ENCODE assay signal across 8 cellular contexts in the genomic region with DNA sequence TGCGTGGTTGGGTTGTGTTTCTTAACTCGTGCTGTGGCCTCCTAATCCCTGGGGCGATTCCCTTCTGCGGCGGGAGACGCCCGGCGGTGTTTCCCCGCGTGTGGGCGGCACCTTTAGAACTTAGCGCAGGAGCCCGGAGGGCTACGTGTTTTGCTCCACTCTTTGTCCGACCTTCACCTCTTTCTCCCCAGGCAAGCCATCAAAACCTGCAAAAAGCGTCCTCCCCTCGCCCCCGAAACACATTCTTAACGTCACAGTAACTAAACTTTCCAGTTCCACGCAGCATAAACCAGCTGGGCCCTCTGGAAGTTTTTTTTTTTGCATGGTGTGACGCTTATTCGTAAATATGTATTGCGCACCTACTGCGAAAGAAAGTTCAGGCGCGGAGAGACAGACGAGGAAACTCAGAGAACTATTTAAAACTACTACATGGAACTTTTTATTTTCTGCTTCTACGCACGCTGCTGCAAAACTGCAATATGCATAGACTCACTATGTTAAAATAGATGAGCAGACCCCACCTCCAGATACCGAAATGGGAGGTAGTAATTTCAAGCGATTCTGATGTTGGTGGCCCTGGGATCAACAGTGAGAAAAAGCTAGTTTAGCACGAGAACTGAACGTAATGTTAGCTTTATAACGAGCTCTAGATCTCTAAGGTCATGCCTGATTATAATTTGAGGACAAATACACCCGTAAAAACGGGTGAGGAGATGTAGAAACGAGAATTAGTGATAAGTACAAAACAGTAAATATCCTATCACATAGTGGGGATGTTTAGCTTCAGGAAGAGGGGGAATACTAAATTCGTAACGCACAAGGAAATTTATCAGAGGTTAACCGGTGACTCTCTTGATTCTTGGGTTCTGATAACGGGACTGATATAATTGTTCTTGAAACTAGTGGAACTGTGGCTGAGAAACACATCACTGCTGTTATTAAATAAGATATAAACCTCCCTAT. TPM values are rescaled to one million over a fixed set of nuclear protein-coding genes. Genes with fewer than 3 reads are reported as not detected.
DNase-seq lines count a peak whose midpoint lies in the region; ATAC-seq and TF ChIP-seq lines count a peak whose summit lies in the region.

No MANE protein-coding gene starts in this region.

- H3K36me3 Mint-ChIP-seq in nephron (ENCODE audit: low read depth), result no peaks in the 10 kb centered on the region

- no peaks in the 10 kb centered on the region for H3K9me3 Mint-ChIP-seq in nephron

- intact Hi-C loops in transverse colon (cut with DNase I; ENCODE audit: low total_unique reads), result no loop called here

- TF ChIP-seq POLR2A in transverse colon (IDR thresholded peaks at IDR 0.05), result no peak

- in situ Hi-C loops in transverse colon (cut with MboI; ENCODE audit: low pct_ligation_motif_present in 1 of 4, low pct_unique_long_range_greater_than_20kb in 1 of 4, low sequenced_read_pairs in 3 of 4), result loop anchor here in 1 of 4 donors (10.0 kb wide), 1 partner anchor 191 kb away; the partner anchor contains the start of gene HEATR1

- H3K4me1 Mint-ChIP-seq in nephron, result peaks cover 11% of the 10 kb centered on the region

- H3K36me3 ChIP-seq in transverse colon, result no peaks in the 10 kb centered on the region

- no peaks in the 10 kb centered on the region for H3K9me3 ChIP-seq in transverse colon

- H3K27ac Mint-ChIP-seq in nephron, result peak overlapping the region; percentile 81 to 95 (median 94)

- H3K4me3 Mint-ChIP-seq in nephron, result peak overlapping the region; percentile 92 to 96 (median 94)

- peak; percentile 16 for DNase-seq in GM03348 (ENCODE audit: low spot score)
- peak; percentile 6 for DNase-seq in Jurkat, Clone E6-1 (ENCODE audit: low read depth, low spot score)
- peak; percentile 76 to 82 for DNase-seq in activated CD4-positive, alpha-beta T cell treated with anti-CD3 and anti-CD28 coated beads, Interleukin-2, amount 50 U/mL, for 48 hours
- DNase-seq in transverse colon, result no peak
- DNase-seq in SK-N-DZ (ENCODE audit: low spot score), result no peak

- H3K27me3 Mint-ChIP-seq in nephron (ENCODE audit: low read depth), result peaks cover 7% of the 10 kb centered on the region

- no peaks in the 10 kb centered on the region for H3K27me3 ChIP-seq in transverse colon

- WGBS in transverse colon (ENCODE audit: low coverage in 1 of 2), 2 donors, result 1 to 2% methylated on average over 9 to 41 of the region's 41 CpGs

- peak; percentile 28 for ATAC-seq in GM21619 (IDR thresholded peaks at IDR 0.05; ENCODE audit: unreplicated experiment)
- ATAC-seq in esophagus mucosa, result peak; percentile 22

- H3K27ac ChIP-seq in transverse colon, result peak overlapping the region; percentile 85 to 94 (median 90)

- TF ChIP-seq CTCF in nephron (IDR thresholded peaks at IDR 0.05; ENCODE audit: unreplicated experiment in 3 of 3) (no peak), transverse colon (IDR thresholded peaks at IDR 0.05) (no peak)

- TF ChIP-seq EP300 in transverse colon (IDR thresholded peaks at IDR 0.05; ENCODE audit: low read depth), result no peak

- H3K4me1 ChIP-seq in transverse colon, result peaks cover 6 to 28% (median 22%) of the 10 kb centered on the region in 4 donors

- peak overlapping the region; percentile 72 for H3K4me3 ChIP-seq in Jurkat, Clone E6-1 (ENCODE audit: low read length)
- peak overlapping the region; percentile 60 to 86 (median 66) for H3K4me3 ChIP-seq in transverse colon

RNA-seq across cellular contexts. Expression of gene MTR, which starts 0.9 kb away (rescaled TPM):
- 10.6 TPM for polyA plus RNA-seq in Jurkat, Clone E6-1 (2012; ENCODE audit: insufficient read depth, insufficient read length)
- 11.3 TPM for total RNA-seq in esophagus mucosa
- 10 to 100 TPM; 10.1 to 18.4 (median 12.6) TPM for total RNA-seq in transverse colon
- polyA plus RNA-seq in SK-N-DZ (2014; cell fraction: cytosol; rRNA removed), result 19.9 and 23.3 TPM in 2 replicates
- 20.1 and 25.5 TPM in 2 replicates for polyA plus RNA-seq in SK-N-DZ (2014; cell fraction: nucleus; rRNA removed)

Comparison
In these comparisons a context has a peak if more than half of its experiments do, and no peak if none do; other contexts are left out.
1. DNase-seq: peak in GM03348 (single experiment), Jurkat, Clone E6-1 (single experiment) and activated CD4-positive, alpha-beta T cell treated with anti-CD3 and anti-CD28 coated beads, Interleukin-2, amount 50 U/mL, for 48 hours (2 of 2); none in transverse colon (single experiment) and SK-N-DZ (single experiment).